Comparison of ENCODE assay signal across 8 cellular contexts in genomic region chr2:180980185-180980942, GRCh38. TPM values are rescaled to one million over a fixed set of nuclear protein-coding genes. Genes with fewer than 3 reads are reported as not detected.
A peak's percentile ranks its signal among the peaks of the same experiment; 100 is the strongest.
DNase-seq lines count a peak whose midpoint lies in the region; ATAC-seq, FAIRE-seq and TF ChIP-seq lines count a peak whose summit lies in the region.

Gene UBE2E3 (plus strand): TSS chr2:180980605. CDS start chr2:180982043, 1,438 bp downstream.

- H3K4me3 ChIP-seq in kidney (ENCODE audit: low read length in 2 of 2): peak within 1 kb of the TSS; percentile 74 to 87

- H3K9me3 ChIP-seq in kidney (ENCODE audit: control insufficient read depth in 1 of 2, low read length in 2 of 2): no peaks in the 10 kb centered on the region

- peak within 1 kb of the TSS; percentile 83 for H3K27ac ChIP-seq in 22Rv1
- peak within 1 kb of the TSS; percentile 83 to 84 for H3K27ac ChIP-seq in kidney (ENCODE audit: low read depth in 2 of 2, low read length in 2 of 2)

- intact Hi-C loops in kidney (cut with DNase I): no loop called here

- no peak for FAIRE-seq in kidney (lab: Jason Lieb, UNC)

- TF ChIP-seq CTCF in 22Rv1 (IDR thresholded peaks at IDR 0.05): peak; percentile 82
- peak; percentile 50 for TF ChIP-seq CTCF in kidney (IDR thresholded peaks at IDR 0.05; ENCODE audit: borderline replicate concordance, extremely low read depth, insufficient read depth)

- H3K4me1 ChIP-seq in kidney (ENCODE audit: control insufficient read depth in 1 of 2, insufficient read depth in 1 of 2, low read depth in 1 of 2, low read length in 2 of 2): peaks cover 8% of the 10 kb centered on the region in 2 donors

- peak within 1 kb of the TSS; percentile 37 to 90 for H3K9ac ChIP-seq in kidney (ENCODE audit: low read length in 2 of 2)

- DNase-seq in NCI-H2196 (lab: John Stamatoyannopoulos, UW; ENCODE audit: unreplicated experiment) (peak; percentile 93), cerebellar cortex (ENCODE audit: low spot score) (peak; percentile 63), kidney (peak; percentile 93)
- DNase-seq in activated CD4-positive, CD25-positive, alpha-beta regulatory T cell treated with anti-CD3 and anti-CD28 coated beads, Interleukin-2, amount 50 U/mL, for 72 hours: peak; percentile 79
- peak; percentile 81 for DNase-seq in stimulated activated CD4-positive, alpha-beta T cell treated with anti-CD3 and anti-CD28 coated beads, Interleukin-15, amount 100 ng/mL, for 24 hours

- H3K36me3 ChIP-seq in kidney (ENCODE audit: control insufficient read depth in 1 of 2, insufficient read depth in 2 of 2, low read length in 2 of 2): no peaks in the 10 kb centered on the region

- TF ChIP-seq POLR2A in GM18505 (IDR thresholded peaks at IDR 0.05; ENCODE audit: borderline replicate concordance, extremely low read depth, insufficient read depth, insufficient read length): peak; percentile 70

- ATAC-seq in GM18505 (IDR thresholded peaks at IDR 0.05; ENCODE audit: unreplicated experiment) (peak; percentile 80), HG02970 (IDR thresholded peaks at IDR 0.05; ENCODE audit: low FRiP score, unreplicated experiment) (peak; percentile 76)

RNA-seq across cellular contexts. Expression of gene UBE2E3, which starts in this region (rescaled TPM):
- total RNA-seq in kidney: 78.7 TPM
- polyA plus RNA-seq in kidney (ENCODE audit: insufficient read depth, low read depth, low replicate concordance): 86.9 TPM

Comparison
In these comparisons a context has a peak if more than half of its experiments do, and no peak if none do; other contexts are left out.
1. Peak in every context shown above with its lines: DNase-seq, ATAC-seq, H3K4me3 ChIP-seq and H3K27ac ChIP-seq.